In the genomic region with DNA sequence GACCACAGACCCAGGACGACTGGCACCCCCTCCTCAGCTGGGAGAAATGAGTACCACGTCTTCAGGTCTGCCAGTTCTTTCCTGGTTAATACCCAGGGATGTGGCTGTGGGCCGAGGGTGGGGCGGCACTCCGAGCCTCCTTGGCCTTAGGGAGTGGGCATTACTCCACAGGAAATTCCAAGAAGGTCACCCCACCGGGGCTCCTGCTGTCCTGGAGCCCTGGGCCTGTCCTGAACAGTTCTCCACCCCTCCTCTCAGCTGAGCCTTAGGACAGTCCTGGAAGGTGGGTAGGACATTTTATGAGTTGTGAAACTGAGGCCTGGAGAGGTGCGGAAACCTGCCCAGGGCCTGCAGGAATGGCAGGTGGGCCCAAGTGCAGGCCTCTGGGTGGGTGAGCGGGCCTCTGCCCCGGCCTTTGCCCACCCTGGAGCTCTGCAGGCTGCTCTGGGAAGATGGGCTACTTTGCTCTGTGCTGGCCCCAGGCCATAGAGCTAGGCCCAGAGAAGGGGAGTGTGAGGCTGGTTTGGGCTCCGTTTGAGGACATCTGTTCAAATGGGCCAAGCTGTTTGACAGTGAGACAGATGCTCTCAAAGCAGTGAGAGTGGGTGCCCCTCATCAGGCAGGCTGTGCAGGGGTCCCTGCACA, we compare ENCODE assay signal across 17 cellular contexts.
A peak's percentile ranks its signal among the peaks of the same experiment; 100 is the strongest.
DNase-seq lines count a peak whose midpoint lies in the region; ATAC-seq and TF ChIP-seq lines count a peak whose summit lies in the region.
"Had no signal": no experiment of that assay in that cellular context is flagged by ENCODE, and none has a peak within 500 bp of the region (broad histone marks: within the 10 kb centered on the region; RNA-seq: fewer than 3 reads in every experiment).

No MANE protein-coding gene starts in this region.

- peak overlapping the region; percentile 32 to 76 (median 57) for H3K9ac ChIP-seq in skeletal muscle tissue (ENCODE audit: low read depth in 1 of 3, low read length in 3 of 3)

- H3K4me1 ChIP-seq in skeletal muscle tissue (ENCODE audit: control insufficient read depth in 3 of 3, insufficient read depth in 3 of 3, low read length in 3 of 3) = peaks cover 28 to 48% (median 36%) of the 10 kb centered on the region in 3 donors

- H3K9me3 ChIP-seq in WERI-Rb-1 (ENCODE audit: severe bottlenecking) (no peaks in the 10 kb centered on the region), skeletal muscle tissue (ENCODE audit: control insufficient read depth in 3 of 3, low read length in 3 of 3) (no peaks in the 10 kb centered on the region)

- ATAC-seq in left ventricle myocardium superior (peak; percentile 58), HG03469 (IDR thresholded peaks at IDR 0.05; ENCODE audit: unreplicated experiment) (no peak), esophagus mucosa (no peak)
- ATAC-seq: GM12878, SK-N-SH treated with all-trans-retinoic acid at 6 μM for 48 hours had no signal

- peak overlapping the region; percentile 85 for H3K27ac ChIP-seq in WERI-Rb-1
- H3K27ac ChIP-seq in skeletal muscle tissue (ENCODE audit: low read depth, low read length) = peak overlapping the region; percentile 77

- H3K36me3 ChIP-seq in WERI-Rb-1 (no peaks in the 10 kb centered on the region), skeletal muscle tissue (ENCODE audit: control insufficient read depth in 3 of 3, insufficient read depth in 3 of 3, low read length in 3 of 3) (no peaks in the 10 kb centered on the region)

- DNase-seq in EH (ENCODE audit: low read depth) (peak; percentile 19), WERI-Rb-1 (no peak), left ventricle myocardium superior (peak; percentile 55), posterior vena cava (ENCODE audit: low spot score) (no peak), pons (ENCODE audit: low spot score) (no peak)
- DNase-seq: activated CD4-positive, alpha-beta T cell treated with anti-CD3 and anti-CD28 coated beads, Interleukin-2, amount 10 ng/mL, durations not matched to agents 24 days and 14 days; activated CD8-positive, alpha-beta memory T cell treated with anti-CD3 and anti-CD28 coated beads, Interleukin-2, amount 50 U/mL, for 4 hours; Calu3; foreskin melanocyte; naive B cell; NCI-H2029 treated with DMSO at 0.1 percent for 48 hours; NCI-H526 treated with DMSO at 0.1 percent for 48 hours had no signal

- H3K4me3 ChIP-seq in WERI-Rb-1 (ENCODE audit: low read depth, low read length) (no peak overlapping the region), skeletal muscle tissue (ENCODE audit: low read length in 3 of 3) (no peak overlapping the region)
- H3K4me3 ChIP-seq: GM12878 had no signal

- H3K27me3 ChIP-seq in WERI-Rb-1 (ENCODE audit: insufficient read depth, low read depth, severe bottlenecking) (no peaks in the 10 kb centered on the region), skeletal muscle tissue (ENCODE audit: control insufficient read depth in 3 of 3, insufficient read depth in 3 of 3, low read length in 3 of 3) (no peaks in the 10 kb centered on the region)

- intact Hi-C loops in left ventricle myocardium superior (cut with micrococcal nuclease) (no loop called here), posterior vena cava (cut with DNase I) (no loop called here)

- TF ChIP-seq CTCF in WERI-Rb-1 (IDR thresholded peaks at IDR 0.05; ENCODE audit: low read depth, low read length) = no peak

Comparison
In these comparisons a context has a peak if more than half of its experiments do, and no peak if none do; other contexts are left out.
1. DNase-seq: peak in EH (single experiment) and left ventricle myocardium superior (single experiment); none in WERI-Rb-1 (single experiment), posterior vena cava (single experiment) and pons (single experiment).